21 cellular contexts compared by ENCODE assay signal in genomic region chr2:229098810-229099209, GRCh38.
DNase-seq lines count a peak whose midpoint lies in the region; ATAC-seq and TF ChIP-seq lines count a peak whose summit lies in the region.
"Had no signal": no experiment of that assay in that cellular context is flagged by ENCODE, and none has a peak within 500 bp of the region (broad histone marks: within the 10 kb centered on the region; RNA-seq: fewer than 3 reads in every experiment).

No MANE protein-coding gene starts in this region.

- H3K36me3 ChIP-seq in aorta (ENCODE audit: control insufficient read depth in 1 of 2, insufficient read depth in 2 of 2, low read length in 1 of 2): no peaks in the 10 kb centered on the region
- H3K36me3 ChIP-seq: BE2C had no signal

- 3 to 8% methylated on average over 6 of the region's 6 CpGs for WGBS in aorta, 2 donors

- H3K4me1 ChIP-seq in aorta (ENCODE audit: control insufficient read depth in 1 of 2, insufficient read depth in 2 of 2, low read length in 2 of 2): peaks cover 4 to 7% of the 10 kb centered on the region in 2 donors
- H3K4me1 ChIP-seq: BE2C had no signal

- H3K27ac ChIP-seq in aorta (ENCODE audit: low read depth in 1 of 2, low read length in 2 of 2): no peak overlapping the region

- intact Hi-C loops in left cardiac atrium (cut with DNase I) (no loop called here), aorta (cut with DNase I) (no loop called here)

- TF ChIP-seq CTCF in fibroblast of the aortic adventitia (IDR thresholded peaks at IDR 0.05; ENCODE audit: insufficient read depth, low read length): no peak

- ATAC-seq in left cardiac atrium (peak; percentile 44 to 71), left lobe of liver (peak; percentile 30), aorta (ENCODE audit: low FRiP score) (peak; percentile 68), HG03095 (IDR thresholded peaks at IDR 0.05; ENCODE audit: unreplicated experiment) (no peak), GM18861 (IDR thresholded peaks at IDR 0.05; ENCODE audit: unreplicated experiment) (no peak)
- ATAC-seq: GM23338, HCT116 had no signal

- H3K27me3 ChIP-seq in aorta (ENCODE audit: control insufficient read depth in 1 of 2, insufficient read depth in 2 of 2, low read length in 1 of 2): no peaks in the 10 kb centered on the region
- H3K27me3 ChIP-seq: BE2C had no signal

- peak; percentile 26 for DNase-seq in fibroblast of the aortic adventitia (ENCODE audit: low read depth)
- DNase-seq in left cardiac atrium: peak; percentile 24
- no peak for DNase-seq in left lobe of liver (ENCODE audit: low spot score)
- peak in 1 of 2 donors; percentile 59 for DNase-seq in aorta
- DNase-seq in T-helper 2 cell: no peak
- DNase-seq: ACHN; BE2C; C1 segment of cervical spinal cord; CD4-positive, CD25-positive, alpha-beta regulatory T cell; CD8-positive, alpha-beta memory T cell; COR-L47; DMS 273 treated with DMSO at 0.1 percent for 48 hours; DMS53; DND-41; EL; HFFc6; IMR-90 had no signal

- no peak overlapping the region for H3K4me3 ChIP-seq in fibroblast of the aortic adventitia (ENCODE audit: low read depth, low read length)
- H3K4me3 ChIP-seq in aorta (ENCODE audit: low read length in 2 of 2): no peak overlapping the region
- H3K4me3 ChIP-seq: GM23338 had no signal

- H3K9me3 ChIP-seq in aorta (ENCODE audit: control insufficient read depth, low read length): no peaks in the 10 kb centered on the region
- H3K9me3 ChIP-seq: BE2C had no signal

Comparison
In these comparisons a context has a peak if more than half of its experiments do, and no peak if none do; other contexts are left out.
1. DNase-seq: peak in fibroblast of the aortic adventitia (single experiment) and left cardiac atrium (single experiment); none in left lobe of liver (single experiment) and T-helper 2 cell (0 of 5).
2. ATAC-seq: peak in left cardiac atrium (2 of 2), left lobe of liver (single experiment) and aorta (single experiment); none in HG03095 (single experiment) and GM18861 (single experiment).